1 cellular context compared by ENCODE assay signal in the genomic region with DNA sequence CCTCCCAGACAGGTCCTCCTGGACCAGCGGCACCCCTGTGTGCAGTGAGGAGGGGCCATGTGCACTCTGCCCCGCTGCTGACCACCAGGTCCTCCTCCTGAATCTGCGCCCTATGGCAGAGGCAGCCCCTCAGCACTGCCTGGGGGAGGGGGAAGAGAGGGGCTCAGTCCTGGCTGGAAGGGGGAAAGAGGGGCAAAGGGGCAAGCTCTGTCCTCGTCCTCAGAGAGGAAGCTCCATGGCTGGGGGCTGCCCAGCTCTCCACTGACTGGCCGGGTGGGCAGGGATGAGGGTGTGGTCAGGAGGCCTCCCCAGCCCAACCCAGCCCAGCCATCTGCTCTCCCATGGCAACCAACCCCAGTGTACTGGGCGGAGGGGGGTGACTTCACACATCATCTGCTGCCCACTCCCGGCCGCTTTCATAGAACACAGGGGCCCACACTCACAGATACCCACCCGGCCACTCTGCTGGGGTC.
TF ChIP-seq lines count a peak whose summit lies in the region.

No MANE protein-coding gene starts in this region.

TF ChIP-seq in HepG2, 621 proteins besides CTCF, POLR2A, EP300 and RAD21:
- peak; percentile 31 for TF ChIP-seq RBM22 (optimal IDR thresholded peaks at IDR 0.05; ENCODE audit: low read length)
- TF ChIP-seq, protein P1, sequence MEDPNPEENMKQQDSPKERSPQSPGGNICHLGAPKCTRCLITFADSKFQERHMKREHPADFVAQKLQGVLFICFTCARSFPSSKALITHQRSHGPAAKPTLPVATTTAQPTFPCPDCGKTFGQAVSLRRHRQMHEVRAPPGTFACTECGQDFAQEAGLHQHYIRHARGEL (CRISPR knock-in tag; IDR thresholded peaks at IDR 0.05), result peak; percentile 54; the same call in 1 of the 2 replicates
- TF ChIP-seq AGO1 (IDR thresholded peaks at IDR 0.05; ENCODE audit: low read depth, low read length, poor library complexity, severe bottlenecking), result peak; percentile 40
- TF ChIP-seq ZNF296 (CRISPR knock-in tag; conservative IDR thresholded peaks at IDR 0.05), result no peak
- 0 out of 2 replicates have a peak, but pooled peaks have one; percentile 5 for TF ChIP-seq ZNF776 (CRISPR knock-in tag; IDR thresholded peaks at IDR 0.05)
- TF ChIP-seq ZNF768 (CRISPR knock-in tag; IDR thresholded peaks at IDR 0.05), result 0 out of 2 replicates have a peak, but pooled peaks have one; percentile 12
- no peak for TF ChIP-seq PPARG (CRISPR knock-in tag; conservative IDR thresholded peaks at IDR 0.05)
- peak; percentile 63 for TF ChIP-seq AGO2 (optimal IDR thresholded peaks at IDR 0.05; ENCODE audit: low read depth, low read length)
- TF ChIP-seq NFKB2 (CRISPR knock-in tag; IDR thresholded peaks at IDR 0.05; ENCODE audit: borderline replicate concordance), result 0 out of 2 replicates have a peak, but pooled peaks have one; percentile 8
